ENCODE assay signal across 29 cellular contexts in the genomic region with DNA sequence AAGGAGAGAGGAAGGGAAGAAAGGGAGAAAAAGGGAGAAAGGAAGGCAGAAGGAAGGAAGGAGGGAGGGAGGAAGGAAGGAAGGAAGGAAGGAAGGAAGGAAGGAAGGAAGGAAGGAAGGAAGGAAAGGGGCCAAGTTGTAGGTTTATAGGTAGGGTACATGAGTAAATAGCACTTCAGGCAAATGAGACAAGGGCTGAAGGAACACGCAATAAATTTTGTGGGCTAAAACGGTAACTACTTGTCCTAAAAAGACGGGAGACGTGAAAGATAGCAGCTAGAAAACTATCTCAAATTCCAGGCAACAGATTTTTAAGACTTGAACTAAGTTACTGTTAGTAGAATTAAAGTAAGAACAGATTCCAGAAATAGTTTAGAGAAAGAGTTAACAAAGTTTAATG.
DNase-seq lines count a peak whose midpoint lies in the region; ATAC-seq and TF ChIP-seq lines count a peak whose summit lies in the region.
"Had no signal": no experiment of that assay in that cellular context is flagged by ENCODE, and none has a peak within 500 bp of the region (broad histone marks: within the 10 kb centered on the region; RNA-seq: fewer than 3 reads in every experiment).

No MANE protein-coding gene starts in this region.

- H3K9me2 ChIP-seq in OCI-LY7 (ENCODE audit: insufficient read depth, low read length): no peaks in the 10 kb centered on the region

- no TSS peak for BruUV-seq in A673 (replicated peaks; lab: Mats Ljungman, UMichigan)
- no TSS peak for BruUV-seq in OCI-LY7 (replicated peaks; lab: Mats Ljungman, UMichigan)

- no peaks in the 10 kb centered on the region for H4K20me1 ChIP-seq in OCI-LY7 (ENCODE audit: insufficient read depth, low read length)
- H4K20me1 ChIP-seq: BLaER1; BLaER1 treated with 17β-estradiol and CSF1 and Interleukin-3, amounts not matched to agents 10 nM and 100 nM had no signal

- H3K9me3 ChIP-seq in A673 (ENCODE audit: low read depth, low read length, poor library complexity, severe bottlenecking) (no peaks in the 10 kb centered on the region), SK-N-MC (ENCODE audit: low read depth, low read length) (no peaks in the 10 kb centered on the region), OCI-LY7 (ENCODE audit: low read length) (no peaks in the 10 kb centered on the region)
- H3K9me3 ChIP-seq: A549; BE2C; BLaER1; BLaER1 treated with 17β-estradiol and CSF1 and Interleukin-3, amounts not matched to agents 10 nM and 100 nM; Caco-2 had no signal

- no peak overlapping the region for H2AFZ ChIP-seq in OCI-LY7 (ENCODE audit: low read length)

- POLR2A ChIA-PET in A673 (lab: Charles Lee; ENCODE audit: low non-redundant PET): no interaction called here
- POLR2A ChIA-PET in OCI-LY7 (lab: Charles Lee): no interaction called here

- H3K27ac ChIP-seq in A673 (ENCODE audit: low read depth, low read length, poor library complexity, severe bottlenecking) (peak overlapping the region; percentile 70), SK-N-MC (peak overlapping the region; percentile 100), OCI-LY7 (ENCODE audit: low read depth, low read length, poor library complexity, severe bottlenecking) (no peak overlapping the region)
- H3K27ac ChIP-seq: 22Rv1; A549; BLaER1; BLaER1 treated with 17β-estradiol and CSF1 and Interleukin-3, amounts not matched to agents 10 nM and 100 nM; C4-2B had no signal

- H3K9ac ChIP-seq in SK-N-MC (ENCODE audit: insufficient read length): no peak overlapping the region
- H3K9ac ChIP-seq: BLaER1; BLaER1 treated with 17β-estradiol and CSF1 and Interleukin-3, amounts not matched to agents 10 nM and 100 nM had no signal

- intact Hi-C loops in A673 (cut with micrococcal nuclease; ENCODE audit: unreplicated experiment): no loop called here
- intact Hi-C loops in OCI-LY7 (cut with micrococcal nuclease; ENCODE audit: unreplicated experiment): no loop called here

- no peaks in the 10 kb centered on the region for H3K4me1 ChIP-seq in A673 (ENCODE audit: insufficient read depth, low read length, poor library complexity, severe bottlenecking)
- no peaks in the 10 kb centered on the region for H3K4me1 ChIP-seq in OCI-LY7 (ENCODE audit: insufficient read depth, low read length, poor library complexity, severe bottlenecking)
- H3K4me1 ChIP-seq: A549; BE2C; BLaER1; BLaER1 treated with 17β-estradiol and CSF1 and Interleukin-3, amounts not matched to agents 10 nM and 100 nM; Caco-2 had no signal

- no peak overlapping the region for H3K4me2 ChIP-seq in OCI-LY7 (ENCODE audit: low read length)
- H3K4me2 ChIP-seq: A549; BLaER1; BLaER1 treated with 17β-estradiol and CSF1 and Interleukin-3, amounts not matched to agents 10 nM and 100 nM had no signal

- CTCF ChIA-PET in A673 (lab: Charles Lee) (no interaction called here), OCI-LY7 (lab: Charles Lee; ENCODE audit: unreplicated experiment) (no interaction called here)

- H3K4me3 ChIP-seq in A673 (ENCODE audit: low read depth, low read length, poor library complexity, severe bottlenecking) (no peak overlapping the region), SK-N-MC (peak overlapping the region; percentile 68), OCI-LY7 (ENCODE audit: low read depth, low read length, poor library complexity, severe bottlenecking) (no peak overlapping the region)
- H3K4me3 ChIP-seq: A549; BLaER1; BLaER1 treated with 17β-estradiol and CSF1 and Interleukin-3, amounts not matched to agents 10 nM and 100 nM had no signal

- no peaks in the 10 kb centered on the region for H3K36me3 ChIP-seq in A673 (ENCODE audit: insufficient read depth, low read length, poor library complexity, severe bottlenecking)
- no peaks in the 10 kb centered on the region for H3K36me3 ChIP-seq in SK-N-MC (ENCODE audit: insufficient read depth, low read length)
- no peaks in the 10 kb centered on the region for H3K36me3 ChIP-seq in OCI-LY7 (ENCODE audit: insufficient read depth, low read length)
- H3K36me3 ChIP-seq: BE2C; BLaER1; BLaER1 treated with 17β-estradiol and CSF1 and Interleukin-3, amounts not matched to agents 10 nM and 100 nM had no signal

- no peaks in the 10 kb centered on the region for H3K27me3 ChIP-seq in A673 (replicated peaks; ENCODE audit: insufficient read depth, low read depth, low read length, poor library complexity)
- H3K27me3 ChIP-seq: BE2C; BLaER1; BLaER1 treated with 17β-estradiol and CSF1 and Interleukin-3, amounts not matched to agents 10 nM and 100 nM had no signal

- DNase-seq in A673 (ENCODE audit: low spot score) (peak; percentile 54), SK-N-MC (ENCODE audit: low read depth, low spot score) (peak; percentile 96), OCI-LY7 (ENCODE audit: low spot score) (no peak)
- DNase-seq: 8988T; ACHN; AML-193; BE2C; C1 segment of cervical spinal cord; Caco-2; Calu3; CD4-positive, alpha-beta memory T cell; CD4-positive, alpha-beta T cell; CD4-positive, CD25-positive, alpha-beta regulatory T cell; CD8-positive, alpha-beta memory T cell; CD8-positive, alpha-beta T cell; COR-L47; DMS 273 treated with DMSO at 0.1 percent for 48 hours; DMS153; DMS53; DMS79; DMS79 treated with DMSO at 0.1 percent for 48 hours; DND-41; EL had no signal

- no peak for TF ChIP-seq CTCF in A673 (conservative IDR thresholded peaks at IDR 0.05; ENCODE audit: low read depth, low read length)
- TF ChIP-seq CTCF in OCI-LY7 (conservative IDR thresholded peaks at IDR 0.05; ENCODE audit: low read length): no peak

- H3K79me2 ChIP-seq in OCI-LY7 (ENCODE audit: insufficient read depth, low read depth, low read length): no peaks in the 10 kb centered on the region

- ATAC-seq in HG02970 (IDR thresholded peaks at IDR 0.05; ENCODE audit: low FRiP score, unreplicated experiment): no peak
- ATAC-seq: A549; CD8-positive, alpha-beta T cell had no signal
